Comparison of ENCODE assay signal across 8 cellular contexts in genomic region chr12:56188786-56189335, GRCh38. TPM values are rescaled to one million over a fixed set of nuclear protein-coding genes. Genes with fewer than 3 reads are reported as not detected.
A peak's percentile ranks its signal among the peaks of the same experiment; 100 is the strongest.
DNase-seq lines count a peak whose midpoint lies in the region; ATAC-seq and TF ChIP-seq lines count a peak whose summit lies in the region.

No MANE protein-coding gene starts in this region.

- peaks cover 37% of the 10 kb centered on the region for H3K36me3 ChIP-seq in HUES6 (ENCODE audit: control insufficient read depth, insufficient read depth, low read length)
- peaks cover 12% of the 10 kb centered on the region for H3K36me3 ChIP-seq in rectal smooth muscle tissue (ENCODE audit: control insufficient read depth, insufficient read depth, low read length)

- H3K27ac ChIP-seq in HUES6 (ENCODE audit: low read depth, low read length) (peak overlapping the region; percentile 80), rectal smooth muscle tissue (ENCODE audit: low read depth, low read length) (peak overlapping the region; percentile 85)

- no peaks in the 10 kb centered on the region for H3K9me3 ChIP-seq in HUES6 (ENCODE audit: control insufficient read depth, insufficient read depth, low read depth, low read length)

- H3K9ac ChIP-seq in HUES6 (ENCODE audit: low read length), result peak overlapping the region; percentile 88
- H3K9ac ChIP-seq in rectal smooth muscle tissue (ENCODE audit: low read length), result peak overlapping the region; percentile 75

- H3K4me1 ChIP-seq in HUES6 (ENCODE audit: control insufficient read depth, insufficient read depth, low read length) (peaks cover 17% of the 10 kb centered on the region), rectal smooth muscle tissue (ENCODE audit: control insufficient read depth, insufficient read depth, low read length) (peaks cover 8% of the 10 kb centered on the region)

- intact Hi-C loops in left cardiac atrium (cut with DNase I), result loop anchor here (2.0 to 5.0 kb wide), 4 partner anchors 30 to 70 kb away; partner anchors contain the start of genes ESYT1 (in 1 of the 2), MYL6 (in 1 of the 2), NABP2 (in 1 of the 2) and RNF41 (in 1 of the 2)

- H3K4me3 ChIP-seq in HUES6 (ENCODE audit: low read depth, low read length) (peak overlapping the region; percentile 90), rectal smooth muscle tissue (ENCODE audit: low read length) (peak overlapping the region; percentile 85)

- TF ChIP-seq POLR2A in GM18505 (IDR thresholded peaks at IDR 0.05; ENCODE audit: borderline replicate concordance, extremely low read depth, insufficient read depth, insufficient read length), result no peak

- DNase-seq in NCI-H1092 treated with DMSO at 0.1 percent for 48 hours (lab: John Stamatoyannopoulos, UW) (peak; percentile 3), NCI-H1092 (lab: John Stamatoyannopoulos, UW) (no peak), left cardiac atrium (no peak), pons (ENCODE audit: low spot score) (no peak)
- peak; percentile 55 for DNase-seq in activated naive CD4-positive, alpha-beta T cell treated with anti-CD3 and anti-CD28 coated beads, Interleukin-2, amount 50 U/mL, for 16 hours

- peak; percentile 14 to 29 for ATAC-seq in left cardiac atrium
- no peak for ATAC-seq in GM18505 (IDR thresholded peaks at IDR 0.05; ENCODE audit: unreplicated experiment)

- H3K27me3 ChIP-seq in HUES6 (ENCODE audit: control insufficient read depth, insufficient read depth, low read length) (no peaks in the 10 kb centered on the region), rectal smooth muscle tissue (ENCODE audit: control insufficient read depth, insufficient read depth, low read length) (no peaks in the 10 kb centered on the region)

RNA-seq across cellular contexts. Expression of gene SMARCC2, which starts 0.4 kb away (rescaled TPM):
- total RNA-seq in left cardiac atrium, result 10 to 100 TPM; 65.2 to 68.5 TPM

RNA-seq across cellular contexts. Expression of gene MYL6, which starts 30.7 kb away (rescaled TPM):
- total RNA-seq in left cardiac atrium, result 1,000 to 10,000 TPM; 1,071 to 1,319 TPM

RNA-seq across cellular contexts. Expression of gene RNF41, which starts 32.9 kb away (rescaled TPM):
- 10 to 100 TPM; 42.8 to 49.4 TPM for total RNA-seq in left cardiac atrium

RNA-seq across cellular contexts. Expression of gene NABP2, which starts 35.3 kb away (rescaled TPM):
- 10 to 100 TPM; 19.4 to 21.7 TPM for total RNA-seq in left cardiac atrium

RNA-seq across cellular contexts. Expression of gene MYL6B, which starts 36.5 kb away (rescaled TPM):
- 10 to 100 TPM; 40.5 to 42.5 TPM for total RNA-seq in left cardiac atrium

Comparison
In these comparisons a context has a peak if more than half of its experiments do, and no peak if none do; other contexts are left out.
1. DNase-seq: peak in NCI-H1092 treated with DMSO at 0.1 percent for 48 hours (single experiment) and activated naive CD4-positive, alpha-beta T cell treated with anti-CD3 and anti-CD28 coated beads, Interleukin-2, amount 50 U/mL, for 16 hours (single experiment); none in NCI-H1092 (single experiment), left cardiac atrium (single experiment) and pons (single experiment).